7 cellular contexts compared by ENCODE assay signal in genomic region chr17:16521070-16521727, GRCh38. TPM values are rescaled to one million over a fixed set of nuclear protein-coding genes. Genes with fewer than 3 reads are reported as not detected.
DNase-seq lines count a peak whose midpoint lies in the region; ATAC-seq and TF ChIP-seq lines count a peak whose summit lies in the region.

No MANE protein-coding gene starts in this region.

- DNase-seq in NCI-H774 (lab: John Stamatoyannopoulos, UW): peak; percentile 50
- DNase-seq in activated CD4-positive, alpha-beta T cell treated with anti-CD3 and anti-CD28 coated beads, Interleukin-2, amount 50 U/mL, for 24 hours (ENCODE audit: low read depth in 1 of 2, low spot score in 1 of 2): peak; percentile 11 to 60
- DNase-seq in ecto neural progenitor cell (ENCODE audit: low spot score): peak; percentile 84
- DNase-seq in lung microvascular endothelial cell (ENCODE audit: low read depth in 2 of 2): peak; percentile 90 to 93
- DNase-seq in stimulated activated CD8-positive, alpha-beta memory T cell treated with anti-CD3 and anti-CD28 coated beads, Interleukin-15, amount 100 ng/mL, for 1 hour (ENCODE audit: low read depth): peak; percentile 34

- ATAC-seq in HG03432 (IDR thresholded peaks at IDR 0.05; ENCODE audit: unreplicated experiment): peak; percentile 63

- TF ChIP-seq CTCF in GM12872 (IDR thresholded peaks at IDR 0.05; ENCODE audit: insufficient read depth, low read depth, low read length): peak; percentile 89

RNA-seq across cellular contexts. Expression of gene LRRC75A, which starts 29.2 kb away (rescaled TPM):
- 0.99 and 1.1 TPM in 2 replicates for total RNA-seq in lung microvascular endothelial cell

RNA-seq across cellular contexts. Expression of gene ZNF287, which starts 47.8 kb away (rescaled TPM):
- 2.0 and 2.2 TPM in 2 replicates for total RNA-seq in lung microvascular endothelial cell

Comparison
In these comparisons a context has a peak if more than half of its experiments do, and no peak if none do; other contexts are left out.
1. Peak in every context shown above with its lines: DNase-seq and ATAC-seq.
2. DNase-seq: peak in every context shown above with its lines; median percentile 92 in lung microvascular endothelial cell; 84 in ecto neural progenitor cell; 50 in NCI-H774; 36 in activated CD4-positive, alpha-beta T cell treated with anti-CD3 and anti-CD28 coated beads, Interleukin-2, amount 50 U/mL, for 24 hours; 34 in stimulated activated CD8-positive, alpha-beta memory T cell treated with anti-CD3 and anti-CD28 coated beads, Interleukin-15, amount 100 ng/mL, for 1 hour.